ENCODE assay signal across 1 cellular context in genomic region chr16:67941469-67942199, GRCh38.
TF ChIP-seq lines count a peak whose summit lies in the region.

No MANE protein-coding gene starts in this region.

TF ChIP-seq in K562, 482 proteins besides CTCF, POLR2A, EP300 and RAD21 (continued from another document):
- TF ChIP-seq, protein P1, sequence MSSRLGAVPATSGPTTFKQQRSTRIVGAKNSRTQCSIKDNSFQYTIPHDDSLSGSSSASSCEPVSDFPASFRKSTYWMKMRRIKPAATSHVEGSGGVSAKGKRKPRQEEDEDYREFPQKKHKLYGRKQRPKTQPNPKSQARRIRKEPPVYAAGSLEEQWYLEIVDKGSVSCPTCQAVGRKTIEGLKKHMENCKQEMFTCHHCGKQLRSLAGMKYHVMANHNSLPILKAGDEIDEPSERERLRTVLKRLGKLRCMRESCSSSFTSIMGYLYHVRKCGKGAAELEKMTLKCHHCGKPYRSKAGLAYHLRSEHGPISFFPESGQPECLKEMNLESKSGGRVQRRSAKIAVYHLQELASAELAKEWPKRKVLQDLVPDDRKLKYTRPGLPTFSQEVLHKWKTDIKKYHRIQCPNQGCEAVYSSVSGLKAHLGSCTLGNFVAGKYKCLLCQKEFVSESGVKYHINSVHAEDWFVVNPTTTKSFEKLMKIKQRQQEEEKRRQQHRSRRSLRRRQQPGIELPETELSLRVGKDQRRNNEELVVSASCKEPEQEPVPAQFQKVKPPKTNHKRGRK (tag; IDR thresholded peaks at IDR 0.05) = no peak
- TF ChIP-seq HEY1 (CRISPR knock-in tag; IDR thresholded peaks at IDR 0.05; ENCODE audit: borderline replicate concordance) = no peak
- TF ChIP-seq PRPF4 (IDR thresholded peaks at IDR 0.05; ENCODE audit: insufficient read depth, low read depth, low read length, poor library complexity, severe bottlenecking) = no peak
- no peak for TF ChIP-seq ZC3H4 (CRISPR knock-in tag; IDR thresholded peaks at IDR 0.05; ENCODE audit: borderline replicate concordance)
- no peak for TF ChIP-seq SREBF2 (CRISPR knock-in tag; IDR thresholded peaks at IDR 0.05)
- no peak for TF ChIP-seq VEZF1 (CRISPR knock-in tag; IDR thresholded peaks at IDR 0.05)
- no peak for TF ChIP-seq MED1 (CRISPR knock-in tag; IDR thresholded peaks at IDR 0.05; ENCODE audit: borderline replicate concordance)
- no peak for TF ChIP-seq MCM7 (IDR thresholded peaks at IDR 0.05)
- TF ChIP-seq HDGF (IDR thresholded peaks at IDR 0.05) = peak; percentile 45; the same call in 1 of the 2 replicates
- no peak for TF ChIP-seq ZNF3 (CRISPR knock-in tag; IDR thresholded peaks at IDR 0.05)
- no peak for TF ChIP-seq ZNF324 (CRISPR knock-in tag; IDR thresholded peaks at IDR 0.05)
- TF ChIP-seq ZNF586 (CRISPR knock-in tag; conservative IDR thresholded peaks at IDR 0.05) = no peak
